8 cellular contexts compared by ENCODE assay signal in genomic region chrX:57453901-57454300, GRCh38.
A peak's percentile ranks its signal among the peaks of the same experiment; 100 is the strongest.
DNase-seq lines count a peak whose midpoint lies in the region; ATAC-seq and TF ChIP-seq lines count a peak whose summit lies in the region.

No MANE protein-coding gene starts in this region.

- H3K4me3 ChIP-seq in fibroblast of pulmonary artery (replicated peaks; ENCODE audit: low read depth, low read length) (no peak overlapping the region), upper lobe of left lung (no peak overlapping the region)

- no peak for TF ChIP-seq POLR2A in upper lobe of left lung (IDR thresholded peaks at IDR 0.05)

- H3K9me3 ChIP-seq in upper lobe of left lung = no peaks in the 10 kb centered on the region

- TF ChIP-seq CTCF in fibroblast of pulmonary artery (IDR thresholded peaks at IDR 0.05; ENCODE audit: low read length, missing control alignments) = peak; percentile 41
- peak in 4 of 6 experiments; percentile 23 to 35 (median 30) for TF ChIP-seq CTCF in upper lobe of left lung (IDR thresholded peaks at IDR 0.05)

- no peaks in the 10 kb centered on the region for H3K36me3 ChIP-seq in upper lobe of left lung

- no peak for TF ChIP-seq EP300 in upper lobe of left lung (IDR thresholded peaks at IDR 0.05)

- 23% methylated on average over 4 of the region's 4 CpGs; no CpG with 5 or more reads in 1 of the 2 donors for WGBS in upper lobe of left lung, 2 donors

- H3K27ac ChIP-seq in upper lobe of left lung = no peak overlapping the region

- H3K4me1 ChIP-seq in upper lobe of left lung = no peaks in the 10 kb centered on the region

- no peaks in the 10 kb centered on the region for H3K27me3 ChIP-seq in upper lobe of left lung

- peak; percentile 5 for DNase-seq in CMK (ENCODE audit: low read depth)
- peak; percentile 14 for DNase-seq in SW480 (ENCODE audit: low spot score)
- DNase-seq in fibroblast of pulmonary artery (ENCODE audit: low read depth) = peak; percentile 20
- no peak for DNase-seq in upper lobe of left lung
- DNase-seq in ureter (ENCODE audit: low spot score) = no peak
- DNase-seq in activated gamma-delta T cell (lab: John Stamatoyannopoulos, UW) = no peak

- ATAC-seq in GM18861 (IDR thresholded peaks at IDR 0.05; ENCODE audit: unreplicated experiment) = peak; percentile 79
- ATAC-seq in HG03432 (IDR thresholded peaks at IDR 0.05; ENCODE audit: unreplicated experiment) = peak; percentile 79
- no peak for ATAC-seq in upper lobe of left lung (ENCODE audit: low FRiP score in 2 of 2)

Comparison
In these comparisons a context has a peak if more than half of its experiments do, and no peak if none do; other contexts are left out.
1. DNase-seq: peak in CMK (single experiment), SW480 (single experiment) and fibroblast of pulmonary artery (single experiment); none in upper lobe of left lung (0 of 2), ureter (single experiment) and activated gamma-delta T cell (single experiment).
2. ATAC-seq: peak in GM18861 (single experiment) and HG03432 (single experiment); none in upper lobe of left lung (0 of 2).